In the genomic region with DNA sequence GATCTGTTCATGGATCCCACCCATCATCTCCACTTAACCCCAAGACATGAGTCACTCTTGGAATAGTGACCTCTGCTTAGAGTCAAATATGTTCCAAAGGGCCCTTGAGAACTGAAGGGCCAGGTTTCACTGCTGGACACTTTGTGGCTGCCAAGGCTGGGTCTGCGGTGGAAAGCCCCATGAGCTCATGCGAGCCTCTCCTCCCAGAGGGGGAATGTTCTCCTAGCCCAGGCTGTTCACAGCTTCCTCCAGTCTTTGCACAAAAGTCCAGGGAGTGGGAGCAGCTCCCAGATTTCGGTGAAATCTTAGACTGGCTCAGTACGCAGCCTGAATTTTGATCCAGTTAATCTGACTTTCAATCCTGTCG, we compare ENCODE assay signal across 1 cellular context.
TF ChIP-seq lines count a peak whose summit lies in the region.

No MANE protein-coding gene starts in this region.

TF ChIP-seq in HepG2, 621 proteins besides CTCF, POLR2A, EP300 and RAD21 (continued from another document):
- no peak for TF ChIP-seq PCBP2 (optimal IDR thresholded peaks at IDR 0.05; ENCODE audit: low read depth, low read length, poor library complexity, severe bottlenecking)
- no peak for TF ChIP-seq SMC3 (IDR thresholded peaks at IDR 0.05; ENCODE audit: low read length)
- no peak for TF ChIP-seq KLF6 (CRISPR knock-in tag; IDR thresholded peaks at IDR 0.05)
- no peak for TF ChIP-seq NPAS2 (CRISPR knock-in tag; IDR thresholded peaks at IDR 0.05; ENCODE audit: borderline replicate concordance)
- no peak for TF ChIP-seq MEIS2 (CRISPR knock-in tag; IDR thresholded peaks at IDR 0.05)
- TF ChIP-seq ZNF354B (CRISPR knock-in tag; IDR thresholded peaks at IDR 0.05), result no peak
- TF ChIP-seq, protein P1, sequence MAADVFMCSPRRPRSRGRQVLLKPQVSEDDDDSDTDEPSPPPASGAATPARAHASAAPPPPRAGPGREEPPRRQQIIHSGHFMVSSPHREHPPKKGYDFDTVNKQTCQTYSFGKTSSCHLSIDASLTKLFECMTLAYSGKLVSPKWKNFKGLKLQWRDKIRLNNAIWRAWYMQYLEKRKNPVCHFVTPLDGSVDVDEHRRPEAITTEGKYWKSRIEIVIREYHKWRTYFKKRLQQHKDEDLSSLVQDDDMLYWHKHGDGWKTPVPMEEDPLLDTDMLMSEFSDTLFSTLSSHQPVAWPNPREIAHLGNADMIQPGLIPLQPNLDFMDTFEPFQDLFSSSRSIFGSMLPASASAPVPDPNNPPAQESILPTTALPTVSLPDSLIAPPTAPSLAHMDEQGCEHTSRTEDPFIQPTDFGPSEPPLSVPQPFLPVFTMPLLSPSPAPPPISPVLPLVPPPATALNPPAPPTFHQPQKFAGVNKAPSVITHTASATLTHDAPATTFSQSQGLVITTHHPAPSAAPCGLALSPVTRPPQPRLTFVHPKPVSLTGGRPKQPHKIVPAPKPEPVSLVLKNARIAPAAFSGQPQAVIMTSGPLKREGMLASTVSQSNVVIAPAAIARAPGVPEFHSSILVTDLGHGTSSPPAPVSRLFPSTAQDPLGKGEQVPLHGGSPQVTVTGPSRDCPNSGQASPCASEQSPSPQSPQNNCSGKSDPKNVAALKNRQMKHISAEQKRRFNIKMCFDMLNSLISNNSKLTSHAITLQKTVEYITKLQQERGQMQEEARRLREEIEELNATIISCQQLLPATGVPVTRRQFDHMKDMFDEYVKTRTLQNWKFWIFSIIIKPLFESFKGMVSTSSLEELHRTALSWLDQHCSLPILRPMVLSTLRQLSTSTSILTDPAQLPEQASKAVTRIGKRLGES (CRISPR knock-in tag; IDR thresholded peaks at IDR 0.05; ENCODE audit: borderline replicate concordance), result no peak
- TF ChIP-seq ZNF124 (CRISPR knock-in tag; IDR thresholded peaks at IDR 0.05), result no peak
- TF ChIP-seq KDM5A (IDR thresholded peaks at IDR 0.05; ENCODE audit: borderline replicate concordance, low read length), result no peak
- no peak for TF ChIP-seq ZNF672 (CRISPR knock-in tag; IDR thresholded peaks at IDR 0.05)
- TF ChIP-seq SRY (CRISPR knock-in tag; IDR thresholded peaks at IDR 0.05), result no peak
- no peak for TF ChIP-seq NR2F1 (CRISPR knock-in tag; IDR thresholded peaks at IDR 0.05)
- TF ChIP-seq SNAI1 (CRISPR knock-in tag; IDR thresholded peaks at IDR 0.05; ENCODE audit: borderline replicate concordance), result no peak
- TF ChIP-seq FOXK2 (IDR thresholded peaks at IDR 0.05), result no peak
- TF ChIP-seq, protein P2, sequence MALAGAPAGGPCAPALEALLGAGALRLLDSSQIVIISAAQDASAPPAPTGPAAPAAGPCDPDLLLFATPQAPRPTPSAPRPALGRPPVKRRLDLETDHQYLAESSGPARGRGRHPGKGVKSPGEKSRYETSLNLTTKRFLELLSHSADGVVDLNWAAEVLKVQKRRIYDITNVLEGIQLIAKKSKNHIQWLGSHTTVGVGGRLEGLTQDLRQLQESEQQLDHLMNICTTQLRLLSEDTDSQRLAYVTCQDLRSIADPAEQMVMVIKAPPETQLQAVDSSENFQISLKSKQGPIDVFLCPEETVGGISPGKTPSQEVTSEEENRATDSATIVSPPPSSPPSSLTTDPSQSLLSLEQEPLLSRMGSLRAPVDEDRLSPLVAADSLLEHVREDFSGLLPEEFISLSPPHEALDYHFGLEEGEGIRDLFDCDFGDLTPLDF (CRISPR knock-in tag; IDR thresholded peaks at IDR 0.05), result no peak
- TF ChIP-seq, protein P3, sequence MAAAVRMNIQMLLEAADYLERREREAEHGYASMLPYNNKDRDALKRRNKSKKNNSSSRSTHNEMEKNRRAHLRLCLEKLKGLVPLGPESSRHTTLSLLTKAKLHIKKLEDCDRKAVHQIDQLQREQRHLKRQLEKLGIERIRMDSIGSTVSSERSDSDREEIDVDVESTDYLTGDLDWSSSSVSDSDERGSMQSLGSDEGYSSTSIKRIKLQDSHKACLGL (CRISPR knock-in tag; IDR thresholded peaks at IDR 0.05), result no peak
